8 cellular contexts compared by ENCODE assay signal in genomic region chr7:76020031-76020714, GRCh38. TPM values are rescaled to one million over a fixed set of nuclear protein-coding genes. Genes with fewer than 3 reads are reported as not detected.
A peak's percentile ranks its signal among the peaks of the same experiment; 100 is the strongest.
DNase-seq lines count a peak whose midpoint lies in the region; ATAC-seq and TF ChIP-seq lines count a peak whose summit lies in the region.

No MANE protein-coding gene starts in this region.

- no peak overlapping the region for H3K4me3 Mint-ChIP-seq in endodermal cell

- no peaks in the 10 kb centered on the region for H3K27me3 Mint-ChIP-seq in endodermal cell (ENCODE audit: insufficient read depth)

- no peak overlapping the region for H3K4me3 ChIP-seq in endodermal cell (ENCODE audit: low read length)

- no peak overlapping the region for H3K27ac ChIP-seq in endodermal cell (ENCODE audit: low read depth, low read length)

- peak; percentile 86 for DNase-seq in AG20443 (ENCODE audit: low spot score)
- peak; percentile 64 for DNase-seq in NCI-H460 (ENCODE audit: extremely low read depth, low read depth)
- DNase-seq in activated CD8-positive, alpha-beta memory T cell treated with anti-CD3 and anti-CD28 coated beads for 1 hour (ENCODE audit: extremely low read depth in 1 of 2, low read depth in 1 of 2): peak; percentile 34 to 58
- peak; percentile 91 for DNase-seq in endodermal cell
- DNase-seq in midbrain (lab: John Stamatoyannopoulos, UW): peak; percentile 55
- DNase-seq in stimulated activated CD8-positive, alpha-beta memory T cell treated with anti-CD3 and anti-CD28 coated beads, Interleukin-4, amount 100 ng/mL, for 4 hours (ENCODE audit: low read depth in 2 of 2, low spot score in 1 of 2): peak; percentile 21 to 58

- H3K4me1 Mint-ChIP-seq in endodermal cell: no peaks in the 10 kb centered on the region

- H3K9me3 Mint-ChIP-seq in endodermal cell: no peaks in the 10 kb centered on the region

- H3K4me1 ChIP-seq in endodermal cell (ENCODE audit: control insufficient read depth, insufficient read depth, low read length): no peaks in the 10 kb centered on the region

- peaks cover 71% of the 10 kb centered on the region for H3K36me3 Mint-ChIP-seq in endodermal cell (ENCODE audit: low read depth)

- H3K9ac ChIP-seq in endodermal cell (ENCODE audit: extremely low read depth, low read length, poor library complexity, severe bottlenecking): no peak overlapping the region

- 59 to 64% methylated on average over 5 to 6 of the region's 6 CpGs for WGBS in endodermal cell (ENCODE audit: insufficient coverage in 1 of 2, insufficient read length in 1 of 2), 2 experiments

- ATAC-seq in GM21423 (IDR thresholded peaks at IDR 0.05; ENCODE audit: unreplicated experiment) (peak; percentile 59), HG03378 (IDR thresholded peaks at IDR 0.05; ENCODE audit: unreplicated experiment) (no peak)

- no peaks in the 10 kb centered on the region for H3K9me3 ChIP-seq in endodermal cell (ENCODE audit: control insufficient read depth, low read length)

- TF ChIP-seq CTCF in endodermal cell (conservative IDR thresholded peaks at IDR 0.05): peak; percentile 94

- no peak overlapping the region for H3K27ac Mint-ChIP-seq in endodermal cell

- H3K27me3 ChIP-seq in endodermal cell (ENCODE audit: control insufficient read depth, insufficient read depth, low read length, poor library complexity, severe bottlenecking): no peaks in the 10 kb centered on the region

- peaks cover 71% of the 10 kb centered on the region for H3K36me3 ChIP-seq in endodermal cell (ENCODE audit: control insufficient read depth, insufficient read depth, low read length)

RNA-seq across cellular contexts. Expression of gene TMEM120A, which starts 25.8 kb away (rescaled TPM):
- 11.5 and 15.3 TPM in 2 replicates for total RNA-seq in NCI-H460 (2014; rRNA removed; shearing (Covaris generic))
- 59.2 and 66.1 TPM in 2 replicates for polyA plus RNA-seq in NCI-H460 (2014; cell fraction: nucleus; rRNA removed)
- 10 to 100 TPM; 18.8 to 19.1 TPM for total RNA-seq in endodermal cell
- 28.4 TPM for polyA plus RNA-seq in endodermal cell (2013, experiment 1 of 2)
- polyA plus RNA-seq in endodermal cell (2013, experiment 2 of 2): 30.6 TPM

RNA-seq across cellular contexts. Expression of gene STYXL1, which starts 27.6 kb away (rescaled TPM):
- total RNA-seq in NCI-H460 (2014; rRNA removed; shearing (Covaris generic)): 81.6 and 102 TPM in 2 replicates
- 47.0 and 52.3 TPM in 2 replicates for polyA plus RNA-seq in NCI-H460 (2014; cell fraction: nucleus; rRNA removed)
- 10 to 100 TPM; 69.8 to 72.0 TPM for total RNA-seq in endodermal cell
- 43.6 TPM for polyA plus RNA-seq in endodermal cell (2013, experiment 1 of 2)
- polyA plus RNA-seq in endodermal cell (2013, experiment 2 of 2): 44.5 TPM

RNA-seq across cellular contexts. Expression of gene MDH2, which starts 27.7 kb away (rescaled TPM):
- 178 and 184 TPM in 2 replicates for total RNA-seq in NCI-H460 (2014; rRNA removed; shearing (Covaris generic))
- 80.9 and 94.0 TPM in 2 replicates for polyA plus RNA-seq in NCI-H460 (2014; cell fraction: nucleus; rRNA removed)
- 100 to 1,000 TPM; 211 to 253 TPM for total RNA-seq in endodermal cell
- polyA plus RNA-seq in endodermal cell (2013, experiment 1 of 2): 179 TPM
- polyA plus RNA-seq in endodermal cell (2013, experiment 2 of 2): 157 TPM

Comparison
In these comparisons a context has a peak if more than half of its experiments do, and no peak if none do; other contexts are left out.
1. DNase-seq: peak in every context shown above with its lines; median percentile 91 in endodermal cell; 86 in AG20443; 64 in NCI-H460; 55 in midbrain; 46 in activated CD8-positive, alpha-beta memory T cell treated with anti-CD3 and anti-CD28 coated beads for 1 hour; 40 in stimulated activated CD8-positive, alpha-beta memory T cell treated with anti-CD3 and anti-CD28 coated beads, Interleukin-4, amount 100 ng/mL, for 4 hours.